In genomic region chr2:206159346-206160123, GRCh38 we compare ENCODE assay signal across 8 cellular contexts. TPM values are rescaled to one million over a fixed set of nuclear protein-coding genes. Genes with fewer than 3 reads are reported as not detected.
DNase-seq lines count a peak whose midpoint lies in the region; ATAC-seq and TF ChIP-seq lines count a peak whose summit lies in the region.

Gene EEF1B2, plus strand, starts transcription at chr2:206159895. Its CDS starts 85 bp downstream, at chr2:206159980.
Gene NDUFS1, minus strand, starts transcription at chr2:206159444. Its CDS starts 5,766 bp downstream, at chr2:206153678.

- H3K9me3 Mint-ChIP-seq in activated T-cell treated with anti-CD3 and anti-CD28 coated beads, Interleukin-2, amount 50 U/mL, for 24 hours, result no peaks in the 10 kb centered on the region

- in situ Hi-C loops in KBM-7 (cut with MboI; ENCODE audit: low pct_unique_long_range_greater_than_20kb, low sequenced_read_pairs), result no loop called here

- peaks cover 78% of the 10 kb centered on the region for H3K36me3 Mint-ChIP-seq in activated T-cell treated with anti-CD3 and anti-CD28 coated beads, Interleukin-2, amount 50 U/mL, for 24 hours (ENCODE audit: low read depth)

- peak; percentile 94 for ATAC-seq in GM21717 (IDR thresholded peaks at IDR 0.05; ENCODE audit: unreplicated experiment)

- H3K4me3 Mint-ChIP-seq in activated T-cell treated with anti-CD3 and anti-CD28 coated beads, Interleukin-2, amount 50 U/mL, for 24 hours, result peak within 1 kb of the TSS; percentile 98

- no peaks in the 10 kb centered on the region for H3K27me3 Mint-ChIP-seq in activated T-cell treated with anti-CD3 and anti-CD28 coated beads, Interleukin-2, amount 50 U/mL, for 24 hours

- TF ChIP-seq CTCF in epithelial cell of proximal tubule (conservative IDR thresholded peaks at IDR 0.05; ENCODE audit: low read depth, low read length), result no peak

- peak within 1 kb of the TSS; percentile 100 for H3K27ac Mint-ChIP-seq in activated T-cell treated with anti-CD3 and anti-CD28 coated beads, Interleukin-2, amount 50 U/mL, for 24 hours

- peaks cover 50% of the 10 kb centered on the region for H3K4me1 Mint-ChIP-seq in activated T-cell treated with anti-CD3 and anti-CD28 coated beads, Interleukin-2, amount 50 U/mL, for 24 hours (ENCODE audit: low read depth)

- DNase-seq in DMS153 treated with DMSO at 0.1 percent for 48 hours (lab: John Stamatoyannopoulos, UW; ENCODE audit: unreplicated experiment), result peak; percentile 91
- DNase-seq in KBM-7, result peak; percentile 97
- peak; percentile 97 for DNase-seq in activated T-cell treated with anti-CD3 and anti-CD28 coated beads, Interleukin-2, amount 50 U/mL, for 24 hours
- peak; percentile 80 for DNase-seq in epithelial cell of proximal tubule (ENCODE audit: low read depth)
- peak; percentile 97 for DNase-seq in mucosa of gallbladder (ENCODE audit: low spot score)
- peak; percentile 92 to 95 for DNase-seq in stimulated activated CD8-positive, alpha-beta memory T cell treated with anti-CD3 and anti-CD28 coated beads, Interleukin-4, amount 100 ng/mL, for 4 hours (ENCODE audit: low read depth in 2 of 2, low spot score in 1 of 2)

- H3K4me3 ChIP-seq in epithelial cell of proximal tubule (ENCODE audit: low read depth, low read length), result peak within 1 kb of the TSS; percentile 80

TF ChIP-seq in PFSK-1, 5 proteins besides CTCF, POLR2A, EP300 and RAD21:
- TF ChIP-seq REST (IDR thresholded peaks at IDR 0.05; ENCODE audit: insufficient read depth in 1 of 2, low read depth in 2 of 2, low read length in 2 of 2) (0 out of 4 replicates have a peak, but pooled peaks of 1 of the 2 experiments have one; percentile 41), SIN3A (IDR thresholded peaks at IDR 0.05; ENCODE audit: borderline replicate concordance, insufficient read depth, low read length) (no peak), FOXP2 (optimal IDR thresholded peaks at IDR 0.05; ENCODE audit: borderline replicate concordance, extremely low read depth, extremely low read length, insufficient read depth) (peak; percentile 57), TAF1 (IDR thresholded peaks at IDR 0.05; ENCODE audit: borderline replicate concordance, insufficient read depth, low read length) (peak; percentile 57; the same call in 1 of the 2 replicates), POLR2AphosphoS5 (IDR thresholded peaks at IDR 0.05; ENCODE audit: low read depth, low read length) (peak; percentile 90)

RNA-seq across cellular contexts. Expression of gene EEF1B2, which starts in this region (rescaled TPM):
- 471 TPM for polyA plus RNA-seq in PFSK-1 (2012; ENCODE audit: insufficient read length, low read depth)
- total RNA-seq in epithelial cell of proximal tubule, result 626 and 728 TPM in 2 replicates
- total RNA-seq in mucosa of gallbladder, result 294 TPM

RNA-seq across cellular contexts. Expression of gene NDUFS1, which starts in this region (rescaled TPM):
- polyA plus RNA-seq in PFSK-1 (2012; ENCODE audit: insufficient read length, low read depth), result 45.8 TPM
- total RNA-seq in epithelial cell of proximal tubule (116 and 133 TPM in 2 replicates), mucosa of gallbladder (89.4 TPM)

Comparison
In these comparisons a context has a peak if more than half of its experiments do, and no peak if none do; other contexts are left out.
1. Peak in every context shown above with its lines: DNase-seq, ATAC-seq and H3K4me3 ChIP-seq.